ENCODE assay signal across 11 cellular contexts in genomic region chr5:16809816-16810502, GRCh38.
DNase-seq lines count a peak whose midpoint lies in the region; ATAC-seq and TF ChIP-seq lines count a peak whose summit lies in the region.
"Had no signal": no experiment of that assay in that cellular context is flagged by ENCODE, and none has a peak within 500 bp of the region (broad histone marks: within the 10 kb centered on the region; RNA-seq: fewer than 3 reads in every experiment).

No MANE protein-coding gene starts in this region.

- TF ChIP-seq EP300 in gastroesophageal sphincter (IDR thresholded peaks at IDR 0.05), result no peak

- intact Hi-C loops in Calu3 (cut with micrococcal nuclease; ENCODE audit: unreplicated experiment), result loop anchor here (5.0 kb wide), 1 partner anchor 72 kb away; no protein-coding TSS in a partner anchor

- H3K27me3 ChIP-seq in SJSA1 (replicated peaks) (no peaks in the 10 kb centered on the region), gastroesophageal sphincter (no peaks in the 10 kb centered on the region)
- H3K27me3 ChIP-seq: gastrocnemius medialis had no signal

- 37 to 53% methylated on average over 4 to 8 of the region's 11 CpGs for WGBS in gastroesophageal sphincter (ENCODE audit: low coverage in 1 of 2), 2 donors

- H3K27me3 Mint-ChIP-seq in Calu3 (ENCODE audit: unreplicated experiment) (no peaks in the 10 kb centered on the region), progenitor cell of endocrine pancreas (no peaks in the 10 kb centered on the region)

- H3K27ac Mint-ChIP-seq in Calu3 (ENCODE audit: unreplicated experiment), result peak overlapping the region; percentile 43
- H3K27ac Mint-ChIP-seq in progenitor cell of endocrine pancreas, result peak overlapping the region; percentile 63

- no peak for DNase-seq in Calu3
- DNase-seq in SJSA1 (ENCODE audit: low read depth in 1 of 2, low spot score in 2 of 2), result peak; percentile 81 to 88
- no peak for DNase-seq in progenitor cell of endocrine pancreas (ENCODE audit: low spot score, unreplicated experiment)
- no peak for DNase-seq in NCI-H1694 treated with DMSO at 0.1 percent for 48 hours (lab: John Stamatoyannopoulos, UW)
- no peak for DNase-seq in GM19238 (ENCODE audit: insufficient read length, low spot score)
- DNase-seq in NCI-H1105 (lab: John Stamatoyannopoulos, UW), result no peak
- no peak for DNase-seq in T-helper 2 cell
- DNase-seq: activated T-cell treated with anti-CD3 and anti-CD28 coated beads for 4 hours; stimulated activated CD4-positive, alpha-beta T cell treated with anti-CD3 and anti-CD28 coated beads, Interleukin-12 subunit alpha, Interleukin-12 subunit beta, amount 100 ng/mL, for 4 hours had no signal

- peak; percentile 31 for ATAC-seq in gastroesophageal sphincter

- TF ChIP-seq POLR2A in gastroesophageal sphincter (IDR thresholded peaks at IDR 0.05), result no peak

- H3K9me3 ChIP-seq in SJSA1 (replicated peaks) (no peaks in the 10 kb centered on the region), gastroesophageal sphincter (no peaks in the 10 kb centered on the region)
- H3K9me3 ChIP-seq: gastrocnemius medialis had no signal

- TF ChIP-seq CTCF in Calu3 (IDR thresholded peaks at IDR 0.05; ENCODE audit: unreplicated experiment), result no peak
- no peak for TF ChIP-seq CTCF in gastroesophageal sphincter (IDR thresholded peaks at IDR 0.05)
- TF ChIP-seq CTCF in progenitor cell of endocrine pancreas (IDR thresholded peaks at IDR 0.05; ENCODE audit: unreplicated experiment), result no peak

- CTCF ChIA-PET in Calu3 (lab: Charles Lee), result no interaction called here

- no TSS peak for BruUV-seq in Calu3 (replicated peaks; lab: Mats Ljungman, UMichigan)

- H3K4me3 Mint-ChIP-seq in Calu3 (ENCODE audit: low read depth, unreplicated experiment) (no peak overlapping the region), progenitor cell of endocrine pancreas (ENCODE audit: low read depth) (no peak overlapping the region)

- H3K36me3 ChIP-seq in SJSA1, result peaks cover 10% of the 10 kb centered on the region; the same call in 1 of the 2 replicates
- H3K36me3 ChIP-seq in gastroesophageal sphincter, result no peaks in the 10 kb centered on the region
- H3K36me3 ChIP-seq: gastrocnemius medialis had no signal

- H3K9me3 Mint-ChIP-seq in Calu3 (ENCODE audit: low read depth, unreplicated experiment), result no peaks in the 10 kb centered on the region
- no peaks in the 10 kb centered on the region for H3K9me3 Mint-ChIP-seq in progenitor cell of endocrine pancreas (ENCODE audit: low read depth)

- H3K4me1 ChIP-seq in SJSA1 (replicated peaks) (peaks cover 19% of the 10 kb centered on the region), gastroesophageal sphincter (no peaks in the 10 kb centered on the region)

- no peak overlapping the region for H3K4me3 ChIP-seq in SJSA1
- H3K4me3 ChIP-seq in gastroesophageal sphincter, result no peak overlapping the region
- H3K4me3 ChIP-seq: gastrocnemius medialis had no signal

- H3K27ac ChIP-seq in SJSA1 (peak overlapping the region; percentile 4; the same call in 1 of the 2 replicates), gastroesophageal sphincter (no peak overlapping the region)

- H3K36me3 Mint-ChIP-seq in Calu3 (ENCODE audit: insufficient read depth, unreplicated experiment) (peaks cover 41% of the 10 kb centered on the region), progenitor cell of endocrine pancreas (ENCODE audit: insufficient read depth) (peaks cover 3% of the 10 kb centered on the region)

- H3K4me1 Mint-ChIP-seq in Calu3 (ENCODE audit: low read depth, unreplicated experiment), result peaks cover 53% of the 10 kb centered on the region
- peaks cover 26% of the 10 kb centered on the region for H3K4me1 Mint-ChIP-seq in progenitor cell of endocrine pancreas (ENCODE audit: low read depth)

Comparison
In these comparisons a context has a peak if more than half of its experiments do, and no peak if none do; other contexts are left out.
1. DNase-seq: peak in SJSA1 (2 of 2); none in Calu3 (single experiment), progenitor cell of endocrine pancreas (single experiment), NCI-H1694 treated with DMSO at 0.1 percent for 48 hours (single experiment), GM19238 (single experiment), NCI-H1105 (single experiment) and T-helper 2 cell (0 of 5).